1 cellular context compared by ENCODE assay signal in genomic region chr2:62641410-62641843, GRCh38.
TF ChIP-seq lines count a peak whose summit lies in the region.

No MANE protein-coding gene starts in this region.

TF ChIP-seq in HepG2, 621 proteins besides CTCF, POLR2A, EP300 and RAD21 (continued from another document and continues in another):
- TF ChIP-seq POGZ (CRISPR knock-in tag; IDR thresholded peaks at IDR 0.05) (peak; percentile 28; the same call in 1 of the 2 replicates), SP140L (CRISPR knock-in tag; IDR thresholded peaks at IDR 0.05; ENCODE audit: borderline replicate concordance) (no peak), ZNF543 (CRISPR knock-in tag; IDR thresholded peaks at IDR 0.05) (no peak), RAD51 (IDR thresholded peaks at IDR 0.05; ENCODE audit: borderline replicate concordance) (no peak), MED13 (CRISPR knock-in tag; IDR thresholded peaks at IDR 0.05) (no peak), THAP11 (CRISPR knock-in tag; IDR thresholded peaks at IDR 0.05) (peak; percentile 29; the same call in 1 of the 2 replicates), NFRKB (IDR thresholded peaks at IDR 0.05) (no peak), MAFG (CRISPR knock-in tag; IDR thresholded peaks at IDR 0.05) (no peak), ZNF7 (CRISPR knock-in tag; IDR thresholded peaks at IDR 0.05) (no peak), ZFP36L1 (CRISPR knock-in tag; IDR thresholded peaks at IDR 0.05) (no peak), HDAC2 (CRISPR knock-in tag; IDR thresholded peaks at IDR 0.05) (0 out of 2 replicates have a peak, but pooled peaks have one; percentile 29), CENPT (CRISPR knock-in tag; IDR thresholded peaks at IDR 0.05; ENCODE audit: low read depth) (no peak), SMAD9 (CRISPR knock-in tag; IDR thresholded peaks at IDR 0.05) (no peak), ZNF12 (CRISPR knock-in tag; IDR thresholded peaks at IDR 0.05) (no peak), ATF1 (CRISPR knock-in tag; IDR thresholded peaks at IDR 0.05) (peak; percentile 44; the same call in 1 of the 2 replicates), NR3C1 (CRISPR knock-in tag; IDR thresholded peaks at IDR 0.05) (no peak), HHEX (CRISPR knock-in tag; IDR thresholded peaks at IDR 0.05) (no peak), ARNT (IDR thresholded peaks at IDR 0.05) (no peak), YEATS2 (CRISPR knock-in tag; IDR thresholded peaks at IDR 0.05; ENCODE audit: borderline replicate concordance) (no peak), FLYWCH1 (CRISPR knock-in tag; IDR thresholded peaks at IDR 0.05) (no peak), ZNF792 (CRISPR knock-in tag; IDR thresholded peaks at IDR 0.05) (no peak), TBL1XR1 (IDR thresholded peaks at IDR 0.05; ENCODE audit: borderline replicate concordance, low read length, partially characterized antibody) (no peak), MYC (CRISPR knock-in tag; IDR thresholded peaks at IDR 0.05; ENCODE audit: borderline replicate concordance) (no peak), GZF1 (CRISPR knock-in tag; IDR thresholded peaks at IDR 0.05) (no peak), ZNF788 (CRISPR knock-in tag; IDR thresholded peaks at IDR 0.05; ENCODE audit: borderline replicate concordance) (no peak), MATR3 (CRISPR knock-in tag; IDR thresholded peaks at IDR 0.05) (no peak), RCOR2 (CRISPR knock-in tag; IDR thresholded peaks at IDR 0.05) (no peak), ZNF264 (CRISPR knock-in tag; IDR thresholded peaks at IDR 0.05) (no peak), MYNN (CRISPR knock-in tag; IDR thresholded peaks at IDR 0.05; ENCODE audit: low read depth) (no peak), ZKSCAN8 (CRISPR knock-in tag; IDR thresholded peaks at IDR 0.05; ENCODE audit: borderline replicate concordance) (peak; percentile 25; the same call in 1 of the 2 replicates), ZC3H4 (CRISPR knock-in tag; IDR thresholded peaks at IDR 0.05; ENCODE audit: borderline replicate concordance) (no peak), ZNF501 (CRISPR knock-in tag; IDR thresholded peaks at IDR 0.05) (no peak), TFDP1 (CRISPR knock-in tag; IDR thresholded peaks at IDR 0.05; ENCODE audit: borderline replicate concordance) (no peak), ZNF367 (CRISPR knock-in tag; IDR thresholded peaks at IDR 0.05; ENCODE audit: borderline replicate concordance) (no peak), ZNF704 (CRISPR knock-in tag; IDR thresholded peaks at IDR 0.05; ENCODE audit: borderline replicate concordance) (no peak), MBNL3 (CRISPR knock-in tag; conservative IDR thresholded peaks at IDR 0.05) (no peak), HNF4G (IDR thresholded peaks at IDR 0.05; ENCODE audit: borderline replicate concordance, low read depth, low read length) (no peak), HNF4G (CRISPR knock-in tag; IDR thresholded peaks at IDR 0.05; ENCODE audit: borderline replicate concordance, low read depth) (no peak), ZNF280B (CRISPR knock-in tag; IDR thresholded peaks at IDR 0.05; ENCODE audit: borderline replicate concordance) (no peak), ZNF670 (CRISPR knock-in tag; IDR thresholded peaks at IDR 0.05; ENCODE audit: borderline replicate concordance) (no peak), PLSCR1 (CRISPR knock-in tag; IDR thresholded peaks at IDR 0.05; ENCODE audit: borderline replicate concordance) (no peak), ZBTB38 (CRISPR knock-in tag; IDR thresholded peaks at IDR 0.05) (no peak), USF2 (IDR thresholded peaks at IDR 0.05; ENCODE audit: low read depth, low read length) (no peak), USF2 (CRISPR knock-in tag; IDR thresholded peaks at IDR 0.05; ENCODE audit: borderline replicate concordance) (no peak), ZNF784 (CRISPR knock-in tag; IDR thresholded peaks at IDR 0.05; ENCODE audit: borderline replicate concordance) (no peak), MEF2D (CRISPR knock-in tag; IDR thresholded peaks at IDR 0.05) (no peak), ZBTB10 (CRISPR knock-in tag; IDR thresholded peaks at IDR 0.05; ENCODE audit: borderline replicate concordance) (no peak), IRX3 (CRISPR knock-in tag; IDR thresholded peaks at IDR 0.05; ENCODE audit: borderline replicate concordance, low read depth) (no peak), TMF1 (CRISPR knock-in tag; IDR thresholded peaks at IDR 0.05; ENCODE audit: low read depth) (no peak), KLF6 (CRISPR knock-in tag; IDR thresholded peaks at IDR 0.05) (no peak), MAFK (conservative IDR thresholded peaks at IDR 0.05 in 1 of 2, IDR thresholded peaks at IDR 0.05 in 1 of 2; ENCODE audit: low read length in 2 of 2) (peak; percentile 43 to 59; a peak in 3 of 4 replicates), ZNF317 (CRISPR knock-in tag; IDR thresholded peaks at IDR 0.05) (no peak), POLR2AphosphoS2 (IDR thresholded peaks at IDR 0.05; ENCODE audit: low read depth, low read length) (no peak), BRF2 (CRISPR knock-in tag; IDR thresholded peaks at IDR 0.05) (no peak), SP1 (IDR thresholded peaks at IDR 0.05) (no peak), SP1 (CRISPR knock-in tag; IDR thresholded peaks at IDR 0.05) (no peak), HCFC1 (IDR thresholded peaks at IDR 0.05; ENCODE audit: low read depth, low read length) (no peak), ZNF775 (CRISPR knock-in tag; IDR thresholded peaks at IDR 0.05; ENCODE audit: borderline replicate concordance) (no peak), ZNF281 (CRISPR knock-in tag; IDR thresholded peaks at IDR 0.05; ENCODE audit: borderline replicate concordance) (no peak), ZNF430 (CRISPR knock-in tag; IDR thresholded peaks at IDR 0.05) (no peak), MXD3 (CRISPR knock-in tag; IDR thresholded peaks at IDR 0.05) (no peak), ZNF740 (CRISPR knock-in tag; IDR thresholded peaks at IDR 0.05) (no peak)
